Comparison of ENCODE assay signal across 12 cellular contexts in the genomic region with DNA sequence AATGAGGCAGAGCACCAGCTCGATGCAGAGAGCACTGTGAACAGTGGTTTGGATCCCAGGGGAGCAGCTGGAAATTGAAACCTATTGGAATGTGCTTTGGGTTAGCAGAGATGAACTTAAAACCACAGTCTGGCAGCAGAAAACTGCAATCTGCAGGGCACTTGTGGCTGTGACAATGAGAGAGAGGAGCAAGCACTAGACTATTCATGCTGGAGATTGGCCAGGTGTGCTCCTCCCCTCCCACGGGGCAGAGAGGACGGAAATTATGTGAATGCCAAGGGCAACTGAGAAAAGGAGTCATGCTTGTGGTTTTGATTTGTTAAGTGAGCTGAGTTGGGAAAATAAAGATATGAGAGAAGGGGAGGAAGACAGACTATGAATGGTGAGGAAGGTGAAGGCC. TPM values are rescaled to one million over a fixed set of nuclear protein-coding genes. Genes with fewer than 3 reads are reported as not detected.
DNase-seq lines count a peak whose midpoint lies in the region; ATAC-seq and TF ChIP-seq lines count a peak whose summit lies in the region.
"Had no signal": no experiment of that assay in that cellular context is flagged by ENCODE, and none has a peak within 500 bp of the region (broad histone marks: within the 10 kb centered on the region; RNA-seq: fewer than 3 reads in every experiment).

No MANE protein-coding gene starts in this region.

- CTCF ChIA-PET in activated CD4-positive, alpha-beta T cell treated with anti-CD3 and anti-CD28 coated beads for 36 hours (lab: Charles Lee): no interaction called here
- CTCF ChIA-PET in Caco-2 (lab: Charles Lee): no interaction called here

- intact Hi-C loops in activated CD4-positive, alpha-beta T cell treated with anti-CD3 and anti-CD28 coated beads for 36 hours (cut with DNase I, micrococcal nuclease): no loop called here
- intact Hi-C loops in sciatic nerve (cut with DNase I): no loop called here
- intact Hi-C loops in Caco-2 (cut with micrococcal nuclease; ENCODE audit: unreplicated experiment): no loop called here

- DNase-seq in activated CD4-positive, alpha-beta T cell treated with anti-CD3 and anti-CD28 coated beads for 36 hours: peak; percentile 55
- DNase-seq in activated CD4-positive, alpha-beta T cell treated with anti-CD3 and anti-CD28 coated beads, Interleukin-2, amount 50 U/mL, for 1 hour: no peak
- DNase-seq in MM.1S (peak; percentile 25), cardiac fibroblast (ENCODE audit: low read depth in 2 of 2) (peak; percentile 58 to 61), sciatic nerve (ENCODE audit: low spot score) (peak; percentile 65), H7 (no peak), Caco-2 (no peak)
- DNase-seq: foreskin melanocyte, NCI-H1092 treated with DMSO at 0.1 percent for 48 hours had no signal

- H3K4me3 ChIP-seq in MM.1S (ENCODE audit: low read length): no peak overlapping the region
- no peak overlapping the region for H3K4me3 ChIP-seq in cardiac fibroblast (replicated peaks in 1 of 2; ENCODE audit: low read depth in 2 of 2, low read length in 2 of 2)
- H3K4me3 ChIP-seq in H7 (ENCODE audit: insufficient read depth, low read depth, low read length): no peak overlapping the region
- no peak overlapping the region for H3K4me3 ChIP-seq in Caco-2 (ENCODE audit: low read depth, low read length)
- H3K4me3 ChIP-seq: A549 had no signal

- H3K79me2 ChIP-seq in MM.1S (ENCODE audit: low read length): no peaks in the 10 kb centered on the region

- no peaks in the 10 kb centered on the region for H3K4me1 ChIP-seq in MM.1S (ENCODE audit: low read length)
- no peaks in the 10 kb centered on the region for H3K4me1 ChIP-seq in Caco-2
- H3K4me1 ChIP-seq: A549 had no signal

- no peak overlapping the region for H2AFZ ChIP-seq in MM.1S (ENCODE audit: low read length)

- no peaks in the 10 kb centered on the region for H4K20me1 ChIP-seq in MM.1S (ENCODE audit: insufficient read depth, low read length)

- H3K27me3 Mint-ChIP-seq in activated CD4-positive, alpha-beta T cell treated with anti-CD3 and anti-CD28 coated beads for 36 hours: no peaks in the 10 kb centered on the region
- H3K27me3 Mint-ChIP-seq in Caco-2 (ENCODE audit: insufficient read depth, unreplicated experiment): no peaks in the 10 kb centered on the region

- no peak overlapping the region for H3K27ac ChIP-seq in MM.1S (ENCODE audit: low read length)
- H3K27ac ChIP-seq: A549 had no signal

- no peak overlapping the region for H3K27ac Mint-ChIP-seq in activated CD4-positive, alpha-beta T cell treated with anti-CD3 and anti-CD28 coated beads for 36 hours
- no peak overlapping the region for H3K27ac Mint-ChIP-seq in Caco-2 (ENCODE audit: unreplicated experiment)

- no peaks in the 10 kb centered on the region for H3K9me2 ChIP-seq in MM.1S (replicated peaks; ENCODE audit: insufficient read depth, low read length)

- no peak overlapping the region for H3K4me2 ChIP-seq in MM.1S (ENCODE audit: low read depth, low read length)
- H3K4me2 ChIP-seq: A549 had no signal

- no peaks in the 10 kb centered on the region for H3K9me3 Mint-ChIP-seq in activated CD4-positive, alpha-beta T cell treated with anti-CD3 and anti-CD28 coated beads for 36 hours (ENCODE audit: low read depth)
- no peaks in the 10 kb centered on the region for H3K9me3 Mint-ChIP-seq in Caco-2 (ENCODE audit: unreplicated experiment)

- H3F3A ChIP-seq in MM.1S (ENCODE audit: insufficient read depth, low read length): no peaks in the 10 kb centered on the region

- H3K36me3 ChIP-seq in MM.1S (replicated peaks; ENCODE audit: insufficient read depth, low read length) (no peaks in the 10 kb centered on the region), H7 (replicated peaks; ENCODE audit: control insufficient read depth, insufficient read depth, low read length) (no peaks in the 10 kb centered on the region), Caco-2 (ENCODE audit: control insufficient read depth, insufficient read depth, low read length) (no peaks in the 10 kb centered on the region)

- no peaks in the 10 kb centered on the region for H3K36me3 Mint-ChIP-seq in activated CD4-positive, alpha-beta T cell treated with anti-CD3 and anti-CD28 coated beads for 36 hours (ENCODE audit: low read depth)
- no peaks in the 10 kb centered on the region for H3K36me3 Mint-ChIP-seq in Caco-2 (ENCODE audit: insufficient read depth, unreplicated experiment)

- BruUV-seq in Caco-2 (replicated peaks; lab: Mats Ljungman, UMichigan): no TSS peak

- H3K27me3 ChIP-seq in MM.1S (replicated peaks; ENCODE audit: insufficient read depth, low read length) (no peaks in the 10 kb centered on the region), H7 (ENCODE audit: control insufficient read depth, insufficient read depth, low read length) (no peaks in the 10 kb centered on the region; the same call in 1 of the 2 replicates), Caco-2 (replicated peaks; ENCODE audit: control insufficient read depth, insufficient read depth, low read length) (no peaks in the 10 kb centered on the region)

- peaks cover 3% of the 10 kb centered on the region for H3K4me1 Mint-ChIP-seq in activated CD4-positive, alpha-beta T cell treated with anti-CD3 and anti-CD28 coated beads for 36 hours
- no peaks in the 10 kb centered on the region for H3K4me1 Mint-ChIP-seq in Caco-2 (ENCODE audit: low read depth, unreplicated experiment)

- POLR2A ChIA-PET in activated CD4-positive, alpha-beta T cell treated with anti-CD3 and anti-CD28 coated beads for 36 hours (lab: Charles Lee): no interaction called here
- POLR2A ChIA-PET in Caco-2 (lab: Charles Lee): no interaction called here

- peak; percentile 30 for ATAC-seq in activated CD4-positive, alpha-beta T cell treated with anti-CD3 and anti-CD28 coated beads for 36 hours
- ATAC-seq in sciatic nerve (peak; percentile 81), HG03108 (IDR thresholded peaks at IDR 0.05; ENCODE audit: unreplicated experiment) (no peak)
- ATAC-seq: A549 had no signal

- no peaks in the 10 kb centered on the region for H3K9me3 ChIP-seq in MM.1S (replicated peaks; ENCODE audit: insufficient read depth, low read length)
- H3K9me3 ChIP-seq in Caco-2: no peaks in the 10 kb centered on the region
- H3K9me3 ChIP-seq: A549 had no signal

- H3K4me3 Mint-ChIP-seq in activated CD4-positive, alpha-beta T cell treated with anti-CD3 and anti-CD28 coated beads for 36 hours: no peak overlapping the region
- H3K4me3 Mint-ChIP-seq in Caco-2 (ENCODE audit: unreplicated experiment): no peak overlapping the region

- no peak for TF ChIP-seq CTCF in MM.1S (IDR thresholded peaks at IDR 0.05; ENCODE audit: low read length)
- no peak for TF ChIP-seq CTCF in cardiac fibroblast (IDR thresholded peaks at IDR 0.05; ENCODE audit: low read depth, low read length)
- TF ChIP-seq CTCF in Caco-2 (IDR thresholded peaks at IDR 0.05; ENCODE audit: insufficient read depth in 1 of 2, low read depth in 1 of 2, low read length in 1 of 2, severe bottlenecking in 1 of 2, unreplicated experiment in 1 of 2): no peak

- H3K9ac ChIP-seq in MM.1S (ENCODE audit: low read length): no peak overlapping the region

RNA-seq across cellular contexts. Expression of gene HSD3B2, which starts 38.1 kb away (rescaled TPM):
- total RNA-seq in activated CD4-positive, alpha-beta T cell treated with anti-CD3 and anti-CD28 coated beads for 36 hours: not detected
- total RNA-seq in sciatic nerve: not detected
- total RNA-seq in H7 (2014; rRNA removed; shearing (Covaris generic)): 0.07 TPM in 2 replicates
- total RNA-seq in Caco-2 (2022): not detected in 2 replicates
- total RNA-seq: lung microvascular endothelial cell had no signal

RNA-seq across cellular contexts. Expression of gene HSD3B1, which starts 54.0 kb away (rescaled TPM):
- total RNA-seq in activated CD4-positive, alpha-beta T cell treated with anti-CD3 and anti-CD28 coated beads for 36 hours: not detected
- total RNA-seq in sciatic nerve (not detected), Caco-2 (2022) (38.0 and 40.9 TPM in 2 replicates)
- not detected in 2 replicates for total RNA-seq in H7 (2014; rRNA removed; shearing (Covaris generic))
- total RNA-seq: lung microvascular endothelial cell had no signal

Comparison
In these comparisons a context has a peak if more than half of its experiments do, and no peak if none do; other contexts are left out.
1. DNase-seq: peak in activated CD4-positive, alpha-beta T cell treated with anti-CD3 and anti-CD28 coated beads for 36 hours (single experiment), MM.1S (single experiment), cardiac fibroblast (2 of 2) and sciatic nerve (single experiment); none in activated CD4-positive, alpha-beta T cell treated with anti-CD3 and anti-CD28 coated beads, Interleukin-2, amount 50 U/mL, for 1 hour (single experiment), H7 (single experiment) and Caco-2 (0 of 2).
2. RNA of gene HSD3B1, which starts 54.0 kb away (total RNA-seq): 38.0 to 40.9 TPM in Caco-2; not detected in activated CD4-positive, alpha-beta T cell treated with anti-CD3 and anti-CD28 coated beads for 36 hours, not detected in sciatic nerve (single experiment) and not detected in H7; every median in the first group is over 10 times any median in the second.